1 cellular context compared by ENCODE assay signal in the genomic region with DNA sequence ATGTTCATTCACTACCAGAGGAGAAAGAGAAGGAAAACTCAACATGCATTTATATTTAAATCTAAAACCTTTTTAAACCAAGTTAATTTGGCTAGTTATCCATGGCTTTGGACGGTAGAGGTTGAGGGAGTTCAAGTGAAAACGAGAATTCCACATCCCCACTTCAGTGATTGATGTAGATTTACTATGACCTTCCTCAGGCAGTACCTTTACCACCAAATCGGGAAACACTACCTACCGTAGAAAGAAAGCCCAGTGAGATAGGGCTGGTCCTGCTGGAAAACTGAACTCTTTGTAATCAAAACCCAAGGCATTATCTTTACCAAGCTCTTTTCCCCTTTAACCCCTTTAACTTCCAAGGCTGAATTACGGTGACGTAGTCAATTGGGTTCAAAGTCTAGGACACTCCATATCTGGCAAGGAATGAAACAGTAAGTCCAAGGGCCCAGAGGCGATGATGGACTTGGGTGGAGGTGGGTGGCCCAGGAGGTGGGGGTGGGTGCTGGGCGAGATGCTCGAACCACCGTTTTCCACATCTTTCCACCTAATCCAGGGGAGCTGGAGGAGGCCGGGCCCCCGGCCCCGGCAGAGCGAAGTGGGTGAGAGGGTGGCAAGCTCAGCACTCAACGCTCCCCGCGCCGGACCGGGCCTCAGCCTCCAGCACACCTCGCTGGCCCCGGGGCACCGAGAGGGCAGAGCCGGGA.
A peak's percentile ranks its signal among the peaks of the same experiment; 100 is the strongest.
TF ChIP-seq lines count a peak whose summit lies in the region.

No MANE protein-coding gene starts in this region.

TF ChIP-seq in HepG2, 621 proteins besides CTCF, POLR2A, EP300 and RAD21 (continued from another document and continues in another):
- TF ChIP-seq, protein P1, sequence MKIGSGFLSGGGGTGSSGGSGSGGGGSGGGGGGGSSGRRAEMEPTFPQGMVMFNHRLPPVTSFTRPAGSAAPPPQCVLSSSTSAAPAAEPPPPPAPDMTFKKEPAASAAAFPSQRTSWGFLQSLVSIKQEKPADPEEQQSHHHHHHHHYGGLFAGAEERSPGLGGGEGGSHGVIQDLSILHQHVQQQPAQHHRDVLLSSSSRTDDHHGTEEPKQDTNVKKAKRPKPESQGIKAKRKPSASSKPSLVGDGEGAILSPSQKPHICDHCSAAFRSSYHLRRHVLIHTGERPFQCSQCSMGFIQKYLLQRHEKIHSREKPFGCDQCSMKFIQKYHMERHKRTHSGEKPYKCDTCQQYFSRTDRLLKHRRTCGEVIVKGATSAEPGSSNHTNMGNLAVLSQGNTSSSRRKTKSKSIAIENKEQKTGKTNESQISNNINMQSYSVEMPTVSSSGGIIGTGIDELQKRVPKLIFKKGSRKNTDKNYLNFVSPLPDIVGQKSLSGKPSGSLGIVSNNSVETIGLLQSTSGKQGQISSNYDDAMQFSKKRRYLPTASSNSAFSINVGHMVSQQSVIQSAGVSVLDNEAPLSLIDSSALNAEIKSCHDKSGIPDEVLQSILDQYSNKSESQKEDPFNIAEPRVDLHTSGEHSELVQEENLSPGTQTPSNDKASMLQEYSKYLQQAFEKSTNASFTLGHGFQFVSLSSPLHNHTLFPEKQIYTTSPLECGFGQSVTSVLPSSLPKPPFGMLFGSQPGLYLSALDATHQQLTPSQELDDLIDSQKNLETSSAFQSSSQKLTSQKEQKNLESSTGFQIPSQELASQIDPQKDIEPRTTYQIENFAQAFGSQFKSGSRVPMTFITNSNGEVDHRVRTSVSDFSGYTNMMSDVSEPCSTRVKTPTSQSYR (CRISPR knock-in tag; IDR thresholded peaks at IDR 0.05; ENCODE audit: borderline replicate concordance): peak; percentile 47; the same call in 1 of the 2 replicates
- TF ChIP-seq SOX13 (IDR thresholded peaks at IDR 0.05) (no peak), SOX13 (CRISPR knock-in tag; conservative IDR thresholded peaks at IDR 0.05 in 1 of 2, IDR thresholded peaks at IDR 0.05 in 1 of 2) (peak in 1 of 2 experiments; percentile 74; a peak in 2 of 4 replicates), POLR2AphosphoS2 (IDR thresholded peaks at IDR 0.05; ENCODE audit: low read depth, low read length) (peak; percentile 95), ZNF720 (CRISPR knock-in tag; IDR thresholded peaks at IDR 0.05) (peak; percentile 36; the same call in 1 of the 2 replicates), SRF (IDR thresholded peaks at IDR 0.05; ENCODE audit: low read depth, low read length) (peak; percentile 99), NAIF1 (CRISPR knock-in tag; IDR thresholded peaks at IDR 0.05; ENCODE audit: borderline replicate concordance) (no peak), THYN1 (CRISPR knock-in tag; IDR thresholded peaks at IDR 0.05; ENCODE audit: borderline replicate concordance, low read depth) (peak; percentile 86; the same call in 1 of the 2 replicates), DNMT3B (CRISPR knock-in tag; conservative IDR thresholded peaks at IDR 0.05) (peak; percentile 77; the same call in 1 of the 2 replicates), NCOR1 (IDR thresholded peaks at IDR 0.05; ENCODE audit: borderline replicate concordance, low read length) (peak; percentile 88), SAP130 (CRISPR knock-in tag; IDR thresholded peaks at IDR 0.05; ENCODE audit: low read depth) (peak; percentile 33; the same call in 1 of the 2 replicates), ZNF557 (CRISPR knock-in tag; IDR thresholded peaks at IDR 0.05) (0 out of 2 replicates have a peak, but pooled peaks have one; percentile 86), ZNF24 (IDR thresholded peaks at IDR 0.05) (peak; percentile 79), POLR2AphosphoS5 (IDR thresholded peaks at IDR 0.05; ENCODE audit: low read depth, low read length) (peak; percentile 74), ZFP41 (CRISPR knock-in tag; IDR thresholded peaks at IDR 0.05; ENCODE audit: borderline replicate concordance) (no peak), MAF1 (CRISPR knock-in tag; IDR thresholded peaks at IDR 0.05; ENCODE audit: borderline replicate concordance) (0 out of 2 replicates have a peak, but pooled peaks have one; percentile 71), NCOA2 (CRISPR knock-in tag; IDR thresholded peaks at IDR 0.05) (peak; percentile 37; the same call in 1 of the 2 replicates), ZNF383 (CRISPR knock-in tag; IDR thresholded peaks at IDR 0.05; ENCODE audit: borderline replicate concordance) (no peak), ARNTL (CRISPR knock-in tag; IDR thresholded peaks at IDR 0.05) (no peak; the same call in 1 of the 2 replicates), POLR2G (IDR thresholded peaks at IDR 0.05; ENCODE audit: low read depth, low read length) (peak; percentile 86), ZNF124 (CRISPR knock-in tag; IDR thresholded peaks at IDR 0.05) (0 out of 2 replicates have a peak, but pooled peaks have one; percentile 65), BRCA1 (CRISPR knock-in tag; IDR thresholded peaks at IDR 0.05) (0 out of 2 replicates have a peak, but pooled peaks have one; percentile 61)
- TF ChIP-seq, protein P2, sequence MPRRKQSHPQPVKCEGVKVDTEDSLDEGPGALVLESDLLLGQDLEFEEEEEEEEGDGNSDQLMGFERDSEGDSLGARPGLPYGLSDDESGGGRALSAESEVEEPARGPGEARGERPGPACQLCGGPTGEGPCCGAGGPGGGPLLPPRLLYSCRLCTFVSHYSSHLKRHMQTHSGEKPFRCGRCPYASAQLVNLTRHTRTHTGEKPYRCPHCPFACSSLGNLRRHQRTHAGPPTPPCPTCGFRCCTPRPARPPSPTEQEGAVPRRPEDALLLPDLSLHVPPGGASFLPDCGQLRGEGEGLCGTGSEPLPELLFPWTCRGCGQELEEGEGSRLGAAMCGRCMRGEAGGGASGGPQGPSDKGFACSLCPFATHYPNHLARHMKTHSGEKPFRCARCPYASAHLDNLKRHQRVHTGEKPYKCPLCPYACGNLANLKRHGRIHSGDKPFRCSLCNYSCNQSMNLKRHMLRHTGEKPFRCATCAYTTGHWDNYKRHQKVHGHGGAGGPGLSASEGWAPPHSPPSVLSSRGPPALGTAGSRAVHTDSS (CRISPR knock-in tag; conservative IDR thresholded peaks at IDR 0.05): no peak
- TF ChIP-seq, protein P3, sequence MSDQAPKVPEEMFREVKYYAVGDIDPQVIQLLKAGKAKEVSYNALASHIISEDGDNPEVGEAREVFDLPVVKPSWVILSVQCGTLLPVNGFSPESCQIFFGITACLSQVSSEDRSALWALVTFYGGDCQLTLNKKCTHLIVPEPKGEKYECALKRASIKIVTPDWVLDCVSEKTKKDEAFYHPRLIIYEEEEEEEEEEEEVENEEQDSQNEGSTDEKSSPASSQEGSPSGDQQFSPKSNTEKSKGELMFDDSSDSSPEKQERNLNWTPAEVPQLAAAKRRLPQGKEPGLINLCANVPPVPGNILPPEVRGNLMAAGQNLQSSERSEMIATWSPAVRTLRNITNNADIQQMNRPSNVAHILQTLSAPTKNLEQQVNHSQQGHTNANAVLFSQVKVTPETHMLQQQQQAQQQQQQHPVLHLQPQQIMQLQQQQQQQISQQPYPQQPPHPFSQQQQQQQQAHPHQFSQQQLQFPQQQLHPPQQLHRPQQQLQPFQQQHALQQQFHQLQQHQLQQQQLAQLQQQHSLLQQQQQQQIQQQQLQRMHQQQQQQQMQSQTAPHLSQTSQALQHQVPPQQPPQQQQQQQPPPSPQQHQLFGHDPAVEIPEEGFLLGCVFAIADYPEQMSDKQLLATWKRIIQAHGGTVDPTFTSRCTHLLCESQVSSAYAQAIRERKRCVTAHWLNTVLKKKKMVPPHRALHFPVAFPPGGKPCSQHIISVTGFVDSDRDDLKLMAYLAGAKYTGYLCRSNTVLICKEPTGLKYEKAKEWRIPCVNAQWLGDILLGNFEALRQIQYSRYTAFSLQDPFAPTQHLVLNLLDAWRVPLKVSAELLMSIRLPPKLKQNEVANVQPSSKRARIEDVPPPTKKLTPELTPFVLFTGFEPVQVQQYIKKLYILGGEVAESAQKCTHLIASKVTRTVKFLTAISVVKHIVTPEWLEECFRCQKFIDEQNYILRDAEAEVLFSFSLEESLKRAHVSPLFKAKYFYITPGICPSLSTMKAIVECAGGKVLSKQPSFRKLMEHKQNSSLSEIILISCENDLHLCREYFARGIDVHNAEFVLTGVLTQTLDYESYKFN (CRISPR knock-in tag; conservative IDR thresholded peaks at IDR 0.05): peak; percentile 38; the same call in 1 of the 2 replicates
- TF ChIP-seq, protein P4, sequence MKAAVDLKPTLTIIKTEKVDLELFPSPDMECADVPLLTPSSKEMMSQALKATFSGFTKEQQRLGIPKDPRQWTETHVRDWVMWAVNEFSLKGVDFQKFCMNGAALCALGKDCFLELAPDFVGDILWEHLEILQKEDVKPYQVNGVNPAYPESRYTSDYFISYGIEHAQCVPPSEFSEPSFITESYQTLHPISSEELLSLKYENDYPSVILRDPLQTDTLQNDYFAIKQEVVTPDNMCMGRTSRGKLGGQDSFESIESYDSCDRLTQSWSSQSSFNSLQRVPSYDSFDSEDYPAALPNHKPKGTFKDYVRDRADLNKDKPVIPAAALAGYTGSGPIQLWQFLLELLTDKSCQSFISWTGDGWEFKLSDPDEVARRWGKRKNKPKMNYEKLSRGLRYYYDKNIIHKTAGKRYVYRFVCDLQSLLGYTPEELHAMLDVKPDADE (CRISPR knock-in tag; IDR thresholded peaks at IDR 0.05): 0 out of 2 replicates have a peak, but pooled peaks have one; percentile 2
- TF ChIP-seq, protein P5, sequence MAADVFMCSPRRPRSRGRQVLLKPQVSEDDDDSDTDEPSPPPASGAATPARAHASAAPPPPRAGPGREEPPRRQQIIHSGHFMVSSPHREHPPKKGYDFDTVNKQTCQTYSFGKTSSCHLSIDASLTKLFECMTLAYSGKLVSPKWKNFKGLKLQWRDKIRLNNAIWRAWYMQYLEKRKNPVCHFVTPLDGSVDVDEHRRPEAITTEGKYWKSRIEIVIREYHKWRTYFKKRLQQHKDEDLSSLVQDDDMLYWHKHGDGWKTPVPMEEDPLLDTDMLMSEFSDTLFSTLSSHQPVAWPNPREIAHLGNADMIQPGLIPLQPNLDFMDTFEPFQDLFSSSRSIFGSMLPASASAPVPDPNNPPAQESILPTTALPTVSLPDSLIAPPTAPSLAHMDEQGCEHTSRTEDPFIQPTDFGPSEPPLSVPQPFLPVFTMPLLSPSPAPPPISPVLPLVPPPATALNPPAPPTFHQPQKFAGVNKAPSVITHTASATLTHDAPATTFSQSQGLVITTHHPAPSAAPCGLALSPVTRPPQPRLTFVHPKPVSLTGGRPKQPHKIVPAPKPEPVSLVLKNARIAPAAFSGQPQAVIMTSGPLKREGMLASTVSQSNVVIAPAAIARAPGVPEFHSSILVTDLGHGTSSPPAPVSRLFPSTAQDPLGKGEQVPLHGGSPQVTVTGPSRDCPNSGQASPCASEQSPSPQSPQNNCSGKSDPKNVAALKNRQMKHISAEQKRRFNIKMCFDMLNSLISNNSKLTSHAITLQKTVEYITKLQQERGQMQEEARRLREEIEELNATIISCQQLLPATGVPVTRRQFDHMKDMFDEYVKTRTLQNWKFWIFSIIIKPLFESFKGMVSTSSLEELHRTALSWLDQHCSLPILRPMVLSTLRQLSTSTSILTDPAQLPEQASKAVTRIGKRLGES (CRISPR knock-in tag; IDR thresholded peaks at IDR 0.05; ENCODE audit: borderline replicate concordance): no peak
- TF ChIP-seq, protein P6, sequence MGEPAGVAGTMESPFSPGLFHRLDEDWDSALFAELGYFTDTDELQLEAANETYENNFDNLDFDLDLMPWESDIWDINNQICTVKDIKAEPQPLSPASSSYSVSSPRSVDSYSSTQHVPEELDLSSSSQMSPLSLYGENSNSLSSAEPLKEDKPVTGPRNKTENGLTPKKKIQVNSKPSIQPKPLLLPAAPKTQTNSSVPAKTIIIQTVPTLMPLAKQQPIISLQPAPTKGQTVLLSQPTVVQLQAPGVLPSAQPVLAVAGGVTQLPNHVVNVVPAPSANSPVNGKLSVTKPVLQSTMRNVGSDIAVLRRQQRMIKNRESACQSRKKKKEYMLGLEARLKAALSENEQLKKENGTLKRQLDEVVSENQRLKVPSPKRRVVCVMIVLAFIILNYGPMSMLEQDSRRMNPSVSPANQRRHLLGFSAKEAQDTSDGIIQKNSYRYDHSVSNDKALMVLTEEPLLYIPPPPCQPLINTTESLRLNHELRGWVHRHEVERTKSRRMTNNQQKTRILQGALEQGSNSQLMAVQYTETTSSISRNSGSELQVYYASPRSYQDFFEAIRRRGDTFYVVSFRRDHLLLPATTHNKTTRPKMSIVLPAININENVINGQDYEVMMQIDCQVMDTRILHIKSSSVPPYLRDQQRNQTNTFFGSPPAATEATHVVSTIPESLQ (CRISPR knock-in tag; conservative IDR thresholded peaks at IDR 0.05): 0 out of 2 replicates have a peak, but pooled peaks have one; percentile 19
- TF ChIP-seq, protein P7, sequence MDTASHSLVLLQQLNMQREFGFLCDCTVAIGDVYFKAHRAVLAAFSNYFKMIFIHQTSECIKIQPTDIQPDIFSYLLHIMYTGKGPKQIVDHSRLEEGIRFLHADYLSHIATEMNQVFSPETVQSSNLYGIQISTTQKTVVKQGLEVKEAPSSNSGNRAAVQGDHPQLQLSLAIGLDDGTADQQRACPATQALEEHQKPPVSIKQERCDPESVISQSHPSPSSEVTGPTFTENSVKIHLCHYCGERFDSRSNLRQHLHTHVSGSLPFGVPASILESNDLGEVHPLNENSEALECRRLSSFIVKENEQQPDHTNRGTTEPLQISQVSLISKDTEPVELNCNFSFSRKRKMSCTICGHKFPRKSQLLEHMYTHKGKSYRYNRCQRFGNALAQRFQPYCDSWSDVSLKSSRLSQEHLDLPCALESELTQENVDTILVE (CRISPR knock-in tag; IDR thresholded peaks at IDR 0.05): peak; percentile 64; the same call in 1 of the 2 replicates
